33 cellular contexts compared by ENCODE assay signal in the genomic region with DNA sequence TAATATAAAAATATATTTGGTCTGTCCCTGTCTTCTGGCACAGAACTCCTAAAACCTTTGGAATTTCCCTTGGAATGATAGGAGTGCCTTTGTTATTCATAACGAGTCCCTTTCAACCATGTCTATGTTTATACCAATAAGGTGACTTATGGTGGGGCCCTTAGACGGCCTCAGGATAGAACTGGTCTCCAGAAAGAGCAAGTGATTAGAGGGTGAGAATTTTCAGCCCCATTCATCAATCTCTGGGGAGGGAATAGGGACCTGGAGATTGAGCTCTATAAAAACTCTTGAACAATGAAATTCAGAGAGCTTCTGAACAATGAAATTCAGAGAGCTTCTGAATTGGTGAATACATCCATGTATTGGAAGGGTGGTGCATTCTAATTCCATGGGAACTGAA.
"Had no signal": no experiment of that assay in that cellular context is flagged by ENCODE, and none has a peak within 500 bp of the region (broad histone marks: within the 10 kb centered on the region; RNA-seq: fewer than 3 reads in every experiment).

No MANE protein-coding gene starts in this region.

- H3K4me3 ChIP-seq: adrenal gland, esophagus muscularis mucosa, gastrocnemius medialis, heart left ventricle had no signal

- H3K36me3 ChIP-seq: adrenal gland, brain microvascular endothelial cell, esophagus muscularis mucosa, gastrocnemius medialis, heart left ventricle, WERI-Rb-1 had no signal

- ATAC-seq: activated CD4-positive, alpha-beta T cell treated with anti-CD3 and anti-CD28 coated beads for 36 hours; activated CD4-positive, CD25-positive, alpha-beta regulatory T cell treated with anti-CD3 and anti-CD28 coated beads, Interleukin-2, amount 50 U/mL, for 24 hours; activated CD8-positive, alpha-beta memory T cell treated with anti-CD3 and anti-CD28 coated beads, Interleukin-2, amount 10 ng/mL, durations not matched to agents 7 days and 5 days; activated CD8-positive, alpha-beta T cell treated with anti-CD3 and anti-CD28 coated beads, Interleukin-2, amount 10 ng/mL, durations not matched to agents 7 days and 5 days; activated naive CD8-positive, alpha-beta T cell treated with anti-CD3 and anti-CD28 coated beads, Interleukin-2, amount 50 U/mL, for 24 hours; effector memory CD8-positive, alpha-beta T cell; foreskin keratinocyte; gastrocnemius medialis; heart left ventricle; T-helper 17 cell had no signal

- H3K9me3 ChIP-seq: adrenal gland, esophagus muscularis mucosa, gastrocnemius medialis, heart left ventricle had no signal

- DNase-seq: activated B cell treated with CpG ODN at 0.5 μM for 24 hours; activated CD4-positive, alpha-beta memory T cell treated with anti-CD3 and anti-CD28 coated beads for 36 hours; activated CD4-positive, alpha-beta T cell treated with anti-CD3 and anti-CD28 coated beads for 36 hours; activated CD4-positive, alpha-beta T cell treated with anti-CD3 and anti-CD28 coated beads, Interleukin-2, amount 10 ng/mL, durations not matched to agents 24 days and 14 days; activated CD8-positive, alpha-beta memory T cell treated with anti-CD3 and anti-CD28 coated beads, Interleukin-2, amount 10 ng/mL, durations not matched to agents 7 days and 5 days; activated CD8-positive, alpha-beta memory T cell treated with anti-CD3 and anti-CD28 coated beads, Interleukin-2, amount 50 U/mL, for 4 hours; activated CD8-positive, alpha-beta T cell treated with anti-CD3 and anti-CD28 coated beads, Interleukin-2, amount 10 ng/mL, durations not matched to agents 7 days and 5 days; activated effector memory CD4-positive, alpha-beta T cell treated with anti-CD3 and anti-CD28 coated beads, Interleukin-2, amount 50 U/mL, for 16 hours; activated naive CD4-positive, alpha-beta T cell treated with anti-CD3 and anti-CD28 coated beads for 36 hours; activated naive CD8-positive, alpha-beta T cell treated with anti-CD3 and anti-CD28 coated beads for 36 hours; activated naive CD8-positive, alpha-beta T cell treated with anti-CD3 and anti-CD28 coated beads, Interleukin-2, amount 50 U/mL, for 24 hours; activated T-cell treated with anti-CD3 and anti-CD28 coated beads, Interleukin-2, amount 50 U/mL, for 1 hour; activated T-cell treated with anti-CD3 and anti-CD28 coated beads, Interleukin-2, amount 50 U/mL, for 48 hours; adrenal gland; amygdala; aorta; brain microvascular endothelial cell; caudate nucleus; cortex of kidney; dermis blood vessel endothelial cell; effector CD4-positive, alpha-beta T cell; effector memory CD8-positive, alpha-beta T cell; erythroblast; foreskin keratinocyte; gastrocnemius medialis; glutamatergic neuron; heart left ventricle; T-helper 1 cell; T-helper 17 cell; T1000; WERI-Rb-1 had no signal

- H3K4me1 ChIP-seq: adrenal gland had no signal

- H3K27ac ChIP-seq: adrenal gland, brain microvascular endothelial cell, esophagus muscularis mucosa, foreskin keratinocyte, gastrocnemius medialis, heart left ventricle, WERI-Rb-1 had no signal

- H3K27me3 ChIP-seq: adrenal gland, brain microvascular endothelial cell, esophagus muscularis mucosa, foreskin keratinocyte, gastrocnemius medialis, heart left ventricle had no signal
